In the genomic region with DNA sequence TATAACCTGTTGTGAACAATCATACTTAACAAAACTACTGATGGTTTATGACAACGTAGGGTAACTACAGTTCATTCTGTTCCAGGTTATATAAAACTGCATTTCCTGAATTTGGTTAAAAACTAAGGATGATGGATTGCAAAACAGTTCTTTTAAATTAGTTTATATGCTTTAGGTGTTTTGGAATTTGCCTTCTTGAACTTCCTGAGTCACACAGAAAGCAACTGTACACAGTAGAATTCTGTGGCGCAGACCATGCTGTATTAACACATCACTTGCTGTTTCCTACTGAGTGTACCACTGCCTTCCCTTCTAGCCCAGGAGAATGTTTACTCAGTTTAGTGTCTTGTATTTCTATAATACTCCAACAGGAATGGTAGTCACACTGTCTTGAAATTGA, we compare ENCODE assay signal across 30 cellular contexts. TPM values are rescaled to one million over a fixed set of nuclear protein-coding genes. Genes with fewer than 3 reads are reported as not detected.
DNase-seq lines count a peak whose midpoint lies in the region; ATAC-seq, FAIRE-seq and TF ChIP-seq lines count a peak whose summit lies in the region.
"Had no signal": no experiment of that assay in that cellular context is flagged by ENCODE, and none has a peak within 500 bp of the region (broad histone marks: within the 10 kb centered on the region; RNA-seq: fewer than 3 reads in every experiment).

No MANE protein-coding gene starts in this region.

- no peak overlapping the region for H3K4me3 Mint-ChIP-seq in activated CD8-positive, alpha-beta memory T cell treated with anti-CD3 and anti-CD28 coated beads, Interleukin-2, amount 10 ng/mL, durations not matched to agents 7 days and 5 days
- H3K4me3 Mint-ChIP-seq: activated T-cell treated with anti-CD3 and anti-CD28 coated beads, Interleukin-2, amount 50 U/mL, for 24 hours; CD8-positive, alpha-beta memory T cell; central memory CD8-positive, alpha-beta T cell; neural crest cell; type B pancreatic cell had no signal

- TF ChIP-seq CTCF in left ventricle myocardium inferior (IDR thresholded peaks at IDR 0.05; ENCODE audit: borderline replicate concordance): no peak
- no peak for TF ChIP-seq CTCF in cardiac fibroblast (IDR thresholded peaks at IDR 0.05; ENCODE audit: low read depth, low read length)

- H3K4me3 ChIP-seq in left ventricle myocardium inferior (no peak overlapping the region), cardiac fibroblast (replicated peaks in 1 of 2; ENCODE audit: low read depth in 2 of 2, low read length in 2 of 2) (no peak overlapping the region), small intestine (ENCODE audit: low read depth in 1 of 2, low read length in 2 of 2) (no peak overlapping the region)
- H3K4me3 ChIP-seq: adrenal gland, gastrocnemius medialis had no signal

- H3K36me3 ChIP-seq in left ventricle myocardium inferior: peaks cover 41% of the 10 kb centered on the region
- peaks cover 2 to 3% of the 10 kb centered on the region in 2 donors for H3K36me3 ChIP-seq in small intestine (ENCODE audit: control insufficient read depth in 2 of 2, insufficient read depth in 2 of 2, low read length in 2 of 2)

- H3K27ac ChIP-seq in left ventricle myocardium inferior (replicated peaks) (peak overlapping the region; percentile 11), small intestine (ENCODE audit: low read depth in 1 of 2, low read length in 1 of 2) (no peak overlapping the region)
- H3K27ac ChIP-seq: gastrocnemius medialis, KMS-11 had no signal

- no peaks in the 10 kb centered on the region for H3K9me3 Mint-ChIP-seq in activated CD8-positive, alpha-beta memory T cell treated with anti-CD3 and anti-CD28 coated beads, Interleukin-2, amount 10 ng/mL, durations not matched to agents 7 days and 5 days (ENCODE audit: low read depth)
- H3K9me3 Mint-ChIP-seq: activated T-cell treated with anti-CD3 and anti-CD28 coated beads, Interleukin-2, amount 50 U/mL, for 24 hours; CD8-positive, alpha-beta memory T cell; central memory CD8-positive, alpha-beta T cell; neural crest cell; type B pancreatic cell had no signal

- H3K4me1 Mint-ChIP-seq in activated CD8-positive, alpha-beta memory T cell treated with anti-CD3 and anti-CD28 coated beads, Interleukin-2, amount 10 ng/mL, durations not matched to agents 7 days and 5 days: no peaks in the 10 kb centered on the region

- H3K27ac Mint-ChIP-seq in activated CD8-positive, alpha-beta memory T cell treated with anti-CD3 and anti-CD28 coated beads, Interleukin-2, amount 10 ng/mL, durations not matched to agents 7 days and 5 days: no peak overlapping the region
- H3K27ac Mint-ChIP-seq: activated T-cell treated with anti-CD3 and anti-CD28 coated beads, Interleukin-2, amount 50 U/mL, for 24 hours; progenitor cell of endocrine pancreas had no signal

- H3K4me1 ChIP-seq in left ventricle myocardium inferior (peaks cover 27% of the 10 kb centered on the region), small intestine (ENCODE audit: control insufficient read depth in 2 of 2, insufficient read depth in 1 of 2, low read depth in 1 of 2, low read length in 1 of 2) (no peaks in the 10 kb centered on the region)
- H3K4me1 ChIP-seq: gastrocnemius medialis had no signal

- H3K9me3 ChIP-seq in left ventricle myocardium inferior (replicated peaks): no peaks in the 10 kb centered on the region
- H3K9me3 ChIP-seq in small intestine (ENCODE audit: control insufficient read depth, low read depth): no peaks in the 10 kb centered on the region
- H3K9me3 ChIP-seq: adrenal gland, gastrocnemius medialis had no signal

- H3K27me3 ChIP-seq in left ventricle myocardium inferior (ENCODE audit: low read depth): no peaks in the 10 kb centered on the region
- H3K27me3 ChIP-seq in small intestine (ENCODE audit: control insufficient read depth in 2 of 2, insufficient read depth in 2 of 2, low read length in 2 of 2): no peaks in the 10 kb centered on the region
- H3K27me3 ChIP-seq: adrenal gland, gastrocnemius medialis had no signal

- no peak for FAIRE-seq in small intestine (lab: Jason Lieb, UNC)
- FAIRE-seq: HTR-8/SVneo had no signal

- DNase-seq in left ventricle myocardium inferior (no peak), cardiac septum (ENCODE audit: low spot score) (no peak), cardiac fibroblast (ENCODE audit: low read depth in 2 of 2) (peak; percentile 19 to 51), left colon (no peak), occipital lobe (lab: John Stamatoyannopoulos, UW) (no peak), small intestine (no peak), T-helper 2 cell (no peak)
- DNase-seq in activated CD8-positive, alpha-beta memory T cell treated with anti-CD3 and anti-CD28 coated beads, Interleukin-2, amount 10 ng/mL, durations not matched to agents 7 days and 5 days: no peak
- DNase-seq: activated CD4-positive, alpha-beta T cell treated with anti-CD3 and anti-CD28 coated beads for 1 hour; activated naive CD4-positive, alpha-beta T cell; activated T-cell treated with anti-CD3 and anti-CD28 coated beads, Interleukin-2, amount 50 U/mL, for 24 hours; adrenal gland; AML-193; CD8-positive, alpha-beta memory T cell; DMS53; gastrocnemius medialis; GOT3; hippocampal formation; MV-4-11; NCI-H524; NK-92 treated with Interleukin-12 subunit alpha and Interleukin-12 subunit beta, amount 100 ng/mL, for 24 hours; SIG-M5; T-helper 1 cell had no signal

- WGBS in small intestine, 3 donors: 71 to 85% (median 80%) methylated on average over 2 of the region's 2 CpGs

- peaks cover 12% of the 10 kb centered on the region for H3K36me3 Mint-ChIP-seq in activated CD8-positive, alpha-beta memory T cell treated with anti-CD3 and anti-CD28 coated beads, Interleukin-2, amount 10 ng/mL, durations not matched to agents 7 days and 5 days

- intact Hi-C loops in left ventricle myocardium inferior (cut with micrococcal nuclease) (no loop called here), cardiac septum (cut with DNase I) (no loop called here), left colon (cut with DNase I, micrococcal nuclease) (no loop called here)

- CTCF ChIA-PET in activated CD8-positive, alpha-beta memory T cell treated with anti-CD3 and anti-CD28 coated beads, Interleukin-2, amount 10 ng/mL, durations not matched to agents 7 days and 5 days (lab: Charles Lee): no interaction called here

- ATAC-seq in left colon: peak; percentile 23
- ATAC-seq in activated CD8-positive, alpha-beta memory T cell treated with anti-CD3 and anti-CD28 coated beads, Interleukin-2, amount 10 ng/mL, durations not matched to agents 7 days and 5 days: no peak
- ATAC-seq: gastrocnemius medialis, Panc1 had no signal

- no peaks in the 10 kb centered on the region for H3K27me3 Mint-ChIP-seq in activated CD8-positive, alpha-beta memory T cell treated with anti-CD3 and anti-CD28 coated beads, Interleukin-2, amount 10 ng/mL, durations not matched to agents 7 days and 5 days
- H3K27me3 Mint-ChIP-seq: central memory CD8-positive, alpha-beta T cell; progenitor cell of endocrine pancreas; type B pancreatic cell had no signal

RNA-seq across cellular contexts. Expression of a gene that starts 19.4 kb away (rescaled TPM):
- total RNA-seq in left ventricle myocardium inferior (75.6 TPM), cardiac septum (160 TPM), left colon (10 to 100 TPM; 43.1 to 51.3 TPM), occipital lobe (60.7 TPM)
- polyA plus RNA-seq in small intestine: 10 to 100 TPM; 30.6 to 50.8 (median 38.1) TPM
- total RNA-seq in activated CD8-positive, alpha-beta memory T cell treated with anti-CD3 and anti-CD28 coated beads, Interleukin-2, amount 10 ng/mL, durations not matched to agents 7 days and 5 days: 100 to 1,000 TPM; 137 to 164 TPM

RNA-seq across cellular contexts. Expression of a gene that starts 19.5 kb away (rescaled TPM):
- total RNA-seq in left ventricle myocardium inferior: 15.6 TPM
- total RNA-seq in cardiac septum: 17.1 TPM
- total RNA-seq in left colon: 10 to 100 TPM; 17.7 to 20.0 TPM
- total RNA-seq in occipital lobe: 34.6 TPM
- 10 to 100 TPM; 11.1 to 21.7 (median 15.2) TPM for polyA plus RNA-seq in small intestine
- total RNA-seq in activated CD8-positive, alpha-beta memory T cell treated with anti-CD3 and anti-CD28 coated beads, Interleukin-2, amount 10 ng/mL, durations not matched to agents 7 days and 5 days: 10 to 100 TPM; 57.9 to 64.6 TPM

Comparison
In these comparisons a context has a peak if more than half of its experiments do, and no peak if none do; other contexts are left out.
1. DNase-seq: peak in cardiac fibroblast (2 of 2); none in left ventricle myocardium inferior (single experiment), cardiac septum (single experiment), left colon (0 of 2), occipital lobe (single experiment), small intestine (single experiment), T-helper 2 cell (0 of 5) and activated CD8-positive, alpha-beta memory T cell treated with anti-CD3 and anti-CD28 coated beads, Interleukin-2, amount 10 ng/mL, durations not matched to agents 7 days and 5 days (single experiment).